18 cellular contexts compared by ENCODE assay signal in genomic region chr1:163307479-163308171, GRCh38. TPM values are rescaled to one million over a fixed set of nuclear protein-coding genes. Genes with fewer than 3 reads are reported as not detected.
DNase-seq lines count a peak whose midpoint lies in the region; ATAC-seq and TF ChIP-seq lines count a peak whose summit lies in the region.
"Had no signal": no experiment of that assay in that cellular context is flagged by ENCODE, and none has a peak within 500 bp of the region (broad histone marks: within the 10 kb centered on the region; RNA-seq: fewer than 3 reads in every experiment).

No MANE protein-coding gene starts in this region.

- H3K79me2 ChIP-seq in ACC112 (ENCODE audit: control insufficient read depth, insufficient read depth, low read length, unreplicated experiment), result no peaks in the 10 kb centered on the region

- H3K9me3 ChIP-seq in adipocyte (ENCODE audit: control insufficient read depth, low read length) (no peaks in the 10 kb centered on the region), upper lobe of right lung (no peaks in the 10 kb centered on the region)
- H3K9me3 ChIP-seq: A549 had no signal

- H3K27me3 ChIP-seq in ACC112 (ENCODE audit: insufficient read depth, low read length) (no peaks in the 10 kb centered on the region), adipocyte (replicated peaks; ENCODE audit: control insufficient read depth, insufficient read depth, low read length) (no peaks in the 10 kb centered on the region), upper lobe of right lung (no peaks in the 10 kb centered on the region)

- H3K36me3 ChIP-seq in ACC112 (ENCODE audit: insufficient read depth, low read length) (peaks cover 7% of the 10 kb centered on the region; the same call in 1 of the 2 replicates), adipocyte (ENCODE audit: control insufficient read depth, insufficient read depth, low read length, severe bottlenecking) (no peaks in the 10 kb centered on the region), upper lobe of right lung (no peaks in the 10 kb centered on the region)
- H3K36me3 ChIP-seq: WERI-Rb-1 had no signal

- DNase-seq in HCEC 1CT, result peak; percentile 96
- DNase-seq in adipocyte (ENCODE audit: low read depth), result peak; percentile 61
- peak; percentile 62 to 74 for DNase-seq in foreskin fibroblast
- no peak for DNase-seq in middle frontal gyrus (ENCODE audit: extremely low spot score, low spot score)
- DNase-seq in stimulated activated naive CD4-positive, alpha-beta T cell treated with Interleukin-2 at 50 U/mL for 16 hours (lab: John Stamatoyannopoulos, UW), result no peak
- DNase-seq in upper lobe of right lung, result no peak
- DNase-seq: activated naive CD4-positive, alpha-beta T cell treated with Interleukin-2 at 50 U/mL for 16 hours; cerebellar nuclear complex; DMS79; erythroblast; NCI-H2107; NK-92 treated with Interleukin-12 subunit alpha and Interleukin-12 subunit beta, amount 100 ng/mL, for 24 hours; nucleus accumbens; small intestine; WERI-Rb-1 had no signal

- TF ChIP-seq CTCF in foreskin fibroblast (IDR thresholded peaks at IDR 0.05; ENCODE audit: low read depth, low read length) (no peak), upper lobe of right lung (IDR thresholded peaks at IDR 0.05) (no peak)

- peak overlapping the region; percentile 22 for H3K9ac ChIP-seq in adipocyte (ENCODE audit: low read length)

- H3K27ac ChIP-seq in ACC112 (ENCODE audit: low read depth, low read length), result peak overlapping the region; percentile 73
- H3K27ac ChIP-seq in upper lobe of right lung, result no peak overlapping the region
- H3K27ac ChIP-seq: A549, WERI-Rb-1 had no signal

- H3K4me3 ChIP-seq in ACC112 (ENCODE audit: low read depth, low read length) (peak overlapping the region; percentile 26; the same call in 1 of the 2 replicates), adipocyte (ENCODE audit: low read length) (no peak overlapping the region), foreskin fibroblast (ENCODE audit: low read depth in 1 of 2, low read length in 2 of 2) (no peak overlapping the region), upper lobe of right lung (no peak overlapping the region)
- H3K4me3 ChIP-seq: A549 had no signal

- ATAC-seq in upper lobe of right lung (no peak), HG03460 (IDR thresholded peaks at IDR 0.05; ENCODE audit: unreplicated experiment) (no peak)
- ATAC-seq: A549 had no signal

- H3K4me1 ChIP-seq in ACC112 (ENCODE audit: control insufficient read depth, insufficient read depth, low read length, unreplicated experiment), result peaks cover 18% of the 10 kb centered on the region
- peaks cover 14% of the 10 kb centered on the region for H3K4me1 ChIP-seq in adipocyte (ENCODE audit: control insufficient read depth, insufficient read depth, low read length)
- H3K4me1 ChIP-seq in upper lobe of right lung, result no peaks in the 10 kb centered on the region
- H3K4me1 ChIP-seq: A549 had no signal

- H2AFZ ChIP-seq in ACC112 (ENCODE audit: low read length, unreplicated experiment), result no peak overlapping the region

- intact Hi-C loops in upper lobe of right lung (cut with DNase I), result no loop called here

RNA-seq across cellular contexts. Expression of gene NUF2, which starts 14.1 kb away (rescaled TPM):
- total RNA-seq in upper lobe of right lung, result 0.64 TPM

Comparison
In these comparisons a context has a peak if more than half of its experiments do, and no peak if none do; other contexts are left out.
1. DNase-seq: peak in HCEC 1CT (single experiment), adipocyte (single experiment) and foreskin fibroblast (2 of 2); none in middle frontal gyrus (single experiment), stimulated activated naive CD4-positive, alpha-beta T cell treated with Interleukin-2 at 50 U/mL for 16 hours (single experiment) and upper lobe of right lung (single experiment).